Comparison of ENCODE assay signal across 9 cellular contexts in the genomic region with DNA sequence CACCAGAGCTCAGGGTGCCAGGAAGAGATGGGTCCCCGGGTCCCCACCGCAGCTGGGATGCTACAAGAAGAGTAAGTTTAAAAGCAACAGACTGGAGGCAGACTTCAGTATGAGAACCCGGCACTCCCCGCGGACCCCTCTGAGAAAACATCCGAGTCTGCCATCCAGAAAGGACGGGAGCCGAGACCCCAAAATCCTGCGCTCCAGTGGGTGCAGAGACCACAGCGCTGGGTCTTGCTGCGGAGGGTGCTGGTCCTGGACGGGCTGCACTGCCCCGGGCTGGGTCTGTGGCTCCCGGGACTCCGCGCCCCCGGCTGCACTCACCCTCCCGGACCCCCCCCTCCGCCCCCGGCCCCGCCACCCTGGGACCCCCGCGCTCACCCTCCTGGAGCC. TPM values are rescaled to one million over a fixed set of nuclear protein-coding genes. Genes with fewer than 3 reads are reported as not detected.
A peak's percentile ranks its signal among the peaks of the same experiment; 100 is the strongest.
DNase-seq lines count a peak whose midpoint lies in the region; ATAC-seq, FAIRE-seq and TF ChIP-seq lines count a peak whose summit lies in the region.
"Had no signal": no experiment of that assay in that cellular context is flagged by ENCODE, and none has a peak within 500 bp of the region (broad histone marks: within the 10 kb centered on the region; RNA-seq: fewer than 3 reads in every experiment).

No MANE protein-coding gene starts in this region.

- H3K27ac ChIP-seq in HUES64 (ENCODE audit: low read depth, low read length), result no peak overlapping the region
- peak overlapping the region; percentile 80 for H3K27ac ChIP-seq in keratinocyte (ENCODE audit: control insufficient read depth, insufficient read depth, low read length)
- peak overlapping the region; percentile 67 to 93 (median 91) for H3K27ac ChIP-seq in stomach

- no peak for TF ChIP-seq POLR2A in stomach (IDR thresholded peaks at IDR 0.05)

- WGBS in HUES64, result 5% methylated on average over 21 of the region's 23 CpGs
- WGBS in stomach, 5 donors, result 0 to 1% (median 0%) methylated on average over 16 to 20 of the region's 23 CpGs

- H3K79me2 ChIP-seq in keratinocyte (ENCODE audit: control insufficient read depth, insufficient read depth, low read length), result peaks cover 18% of the 10 kb centered on the region

- peak overlapping the region; percentile 60; the same call in 1 of the 2 replicates for H3K9ac ChIP-seq in HUES64 (ENCODE audit: low read depth, low read length)
- peak overlapping the region; percentile 88 for H3K9ac ChIP-seq in adipocyte (ENCODE audit: low read length)
- H3K9ac ChIP-seq in keratinocyte (ENCODE audit: control insufficient read depth, extremely low read depth, insufficient read depth, low read length), result peak overlapping the region; percentile 93

- ATAC-seq in GM18517 (IDR thresholded peaks at IDR 0.05; ENCODE audit: unreplicated experiment), result no peak

- no peak for TF ChIP-seq CTCF in keratinocyte (optimal IDR thresholded peaks at IDR 0.05 in 1 of 3, IDR thresholded peaks at IDR 0.05 in 1 of 3, conservative IDR thresholded peaks at IDR 0.05 in 1 of 3; ENCODE audit: extremely low read depth in 1 of 3, insufficient read depth in 2 of 3, low read length in 3 of 3)
- no peak for TF ChIP-seq CTCF in stomach (IDR thresholded peaks at IDR 0.05)
- no peak for TF ChIP-seq CTCF in GM20000 (IDR thresholded peaks at IDR 0.05; ENCODE audit: extremely low read depth, missing control alignments)

- intact Hi-C loops in stomach (cut with DNase I; ENCODE audit: low total_unique reads), result no loop called here

- no peaks in the 10 kb centered on the region for H3K9me1 ChIP-seq in keratinocyte (ENCODE audit: control insufficient read depth, extremely low read depth, insufficient read depth, low read length)

- H3K9me3 ChIP-seq in HUES64 (ENCODE audit: insufficient read depth, low read depth, low read length) (no peaks in the 10 kb centered on the region), adipocyte (ENCODE audit: control insufficient read depth, low read length) (no peaks in the 10 kb centered on the region), keratinocyte (ENCODE audit: control insufficient read depth, low read depth, low read length) (no peaks in the 10 kb centered on the region), stomach (no peaks in the 10 kb centered on the region)

- TF ChIP-seq EP300 in stomach (IDR thresholded peaks at IDR 0.05), result no peak

- no peaks in the 10 kb centered on the region for H4K20me1 ChIP-seq in keratinocyte (ENCODE audit: control insufficient read depth, extremely low read depth, insufficient read depth, low read length)

- H3K4me3 ChIP-seq in HUES64 (ENCODE audit: low read length) (peak overlapping the region; percentile 76), adipocyte (ENCODE audit: low read length) (peak overlapping the region; percentile 87), keratinocyte (ENCODE audit: control insufficient read depth in 2 of 3, extremely low read depth in 1 of 3, insufficient read depth in 2 of 3, low read depth in 1 of 3, low read length in 3 of 3) (peak overlapping the region; percentile 78 to 96 (median 91)), stomach (peak overlapping the region; percentile 68 to 86 (median 73))

- no peaks in the 10 kb centered on the region; the same call in 1 of the 2 replicates for H3K27me3 ChIP-seq in HUES64 (ENCODE audit: insufficient read depth, low read length)
- no peaks in the 10 kb centered on the region for H3K27me3 ChIP-seq in adipocyte (replicated peaks; ENCODE audit: control insufficient read depth, insufficient read depth, low read length)
- H3K27me3 ChIP-seq in keratinocyte (ENCODE audit: control insufficient read depth, extremely low read depth, insufficient read depth, low read length), result no peaks in the 10 kb centered on the region
- H3K27me3 ChIP-seq in stomach, result no peaks in the 10 kb centered on the region

- DNase-seq in adipocyte (ENCODE audit: low read depth), result no peak
- DNase-seq in keratinocyte (ENCODE audit: low read depth, low spot score), result no peak
- DNase-seq in stomach, result no peak
- no peak for DNase-seq in SW480 (ENCODE audit: low spot score)
- DNase-seq in NCI-H2029 (lab: John Stamatoyannopoulos, UW), result no peak
- no peak for DNase-seq in GM20000 (ENCODE audit: low spot score)

- FAIRE-seq in keratinocyte (lab: Jason Lieb, UNC), result no peak

- peak overlapping the region; percentile 74 for H3K4me2 ChIP-seq in keratinocyte (ENCODE audit: control insufficient read depth, extremely low read depth, insufficient read depth, low read depth, low read length)

- dilution Hi-C loops in keratinocyte (cut with MboI; ENCODE audit: extremely low pct_ligation_motif_present, low sequenced_read_pairs), result no loop called here

- H3K4me1 ChIP-seq in HUES64 (ENCODE audit: insufficient read depth, low read length) (no peaks in the 10 kb centered on the region), adipocyte (ENCODE audit: control insufficient read depth, insufficient read depth, low read length) (peaks cover 20% of the 10 kb centered on the region), keratinocyte (ENCODE audit: control insufficient read depth, extremely low read depth, insufficient read depth, low read length) (peaks cover 13% of the 10 kb centered on the region), stomach (peaks cover 12 to 43% (median 36%) of the 10 kb centered on the region in 4 donors)

- no peak overlapping the region for H2AFZ ChIP-seq in keratinocyte (ENCODE audit: control insufficient read depth, low read length)

- H3K36me3 ChIP-seq in HUES64 (ENCODE audit: insufficient read depth, low read length) (no peaks in the 10 kb centered on the region), adipocyte (ENCODE audit: control insufficient read depth, insufficient read depth, low read length, severe bottlenecking) (no peaks in the 10 kb centered on the region), keratinocyte (ENCODE audit: control insufficient read depth in 2 of 2, extremely low read depth in 1 of 2, insufficient read depth in 2 of 2, low read length in 2 of 2) (peaks cover 3 to 6% of the 10 kb centered on the region in 2 experiments), stomach (peaks cover 0 to 22% (median 16%) of the 10 kb centered on the region in 4 donors)

RNA-seq across cellular contexts. Expression of a gene that starts 0.3 kb away (rescaled TPM):
- polyA plus RNA-seq in HUES64 (2013, experiment 1 of 2), result 9.7 TPM
- 12.2 TPM for polyA plus RNA-seq in HUES64 (2013, experiment 2 of 2)
- polyA plus RNA-seq in keratinocyte (14.8 to 29.0 TPM (median 24.3 TPM) in 3 replicates), stomach (1 to 10 TPM; 4.4 to 7.3 (median 6.9) TPM)
- 9.1 TPM for polyA plus RNA-seq in keratinocyte (2011; ENCODE audit: low read depth)
- polyA plus RNA-seq in keratinocyte (2011; cell fraction: cytosol; rRNA removed), result 3.2 and 9.0 TPM in 2 replicates
- 33.2 and 49.6 TPM in 2 replicates for polyA plus RNA-seq in keratinocyte (2011; cell fraction: nucleus; rRNA removed)
- 9.0 and 56.9 TPM in 2 replicates for polyA plus RNA-seq in keratinocyte (2012; ENCODE audit: low replicate concordance)
- 62.1 to 141 TPM (median 70.0 TPM) in 3 replicates for polyA minus RNA-seq in keratinocyte
- polyA minus RNA-seq in keratinocyte (2011; cell fraction: cytosol; rRNA and poly(A)+ RNA removed), result 92.3 TPM
- 251 and 345 TPM in 2 replicates for polyA minus RNA-seq in keratinocyte (2011; cell fraction: nucleus; rRNA and poly(A)+ RNA removed)
- total RNA-seq in stomach, result 10 to 100 TPM; 27.4 to 95.5 (median 41.2) TPM

RNA-seq across cellular contexts. Expression of a gene that starts 19.8 kb away (rescaled TPM):
- polyA plus RNA-seq in HUES64 (2013, experiment 1 of 2), result 1.2 TPM
- 1.7 TPM for polyA plus RNA-seq in HUES64 (2013, experiment 2 of 2)
- polyA plus RNA-seq in keratinocyte (0.48 to 0.84 TPM (median 0.55 TPM) in 3 replicates), stomach (1 to 10 TPM in 1 of 3 donors, under 1 TPM in 2; 0.25 to 3.1 (median 0.50) TPM)
- polyA plus RNA-seq in keratinocyte (2011; ENCODE audit: low read depth), result not detected
- 0.43 and 0.79 TPM in 2 replicates for polyA plus RNA-seq in keratinocyte (2011; cell fraction: cytosol; rRNA removed)
- polyA plus RNA-seq in keratinocyte (2011; cell fraction: nucleus; rRNA removed), result 1.3 and 3.7 TPM in 2 replicates
- polyA plus RNA-seq in keratinocyte (2012; ENCODE audit: low replicate concordance), result 0.55 and 0.81 TPM in 2 replicates
- 0.22 to 0.39 TPM (median 0.30 TPM) in 3 replicates for polyA minus RNA-seq in keratinocyte
- not detected for polyA minus RNA-seq in keratinocyte (2011; cell fraction: cytosol; rRNA and poly(A)+ RNA removed)
- 0.47 and 0.84 TPM in 2 replicates for polyA minus RNA-seq in keratinocyte (2011; cell fraction: nucleus; rRNA and poly(A)+ RNA removed)
- 1 to 10 TPM in 1 of 5 donors, under 1 TPM in 1, not detected in 3; 0.55 to 1.2 TPM for total RNA-seq in stomach
- total RNA-seq: SK-MEL-5 had no signal

RNA-seq across cellular contexts. Expression of a gene that starts 26.2 kb away (rescaled TPM):
- not detected for polyA plus RNA-seq in HUES64 (2013, experiment 1 of 2)
- polyA plus RNA-seq in HUES64 (2013, experiment 2 of 2), result 0.19 TPM
- polyA plus RNA-seq in keratinocyte, result 0.10 to 0.32 TPM (median 0.14 TPM) in 3 replicates
- not detected for polyA plus RNA-seq in keratinocyte (2011; ENCODE audit: low read depth)
- 0.05 and 0.30 TPM in 2 replicates for polyA plus RNA-seq in keratinocyte (2011; cell fraction: cytosol; rRNA removed)
- 0.52 and 0.97 TPM in 2 replicates for polyA plus RNA-seq in keratinocyte (2011; cell fraction: nucleus; rRNA removed)
- polyA plus RNA-seq in keratinocyte (2012; ENCODE audit: low replicate concordance), result 0.28 TPM in 1 of 2 replicates, not detected in the other
- 0.13 to 1.3 TPM in 2 of 3 replicates, not detected in the other for polyA minus RNA-seq in keratinocyte
- not detected for polyA minus RNA-seq in keratinocyte (2011; cell fraction: cytosol; rRNA and poly(A)+ RNA removed)
- polyA minus RNA-seq in keratinocyte (2011; cell fraction: nucleus; rRNA and poly(A)+ RNA removed), result 0.53 and 0.54 TPM in 2 replicates
- 1 to 10 TPM in 1 of 5 donors, under 1 TPM in 1, not detected in 3; 0.87 to 3.5 TPM for total RNA-seq in stomach
- 1 to 10 TPM in 1 of 3 donors, not detected in 2; 2.1 TPM for polyA plus RNA-seq in stomach
- total RNA-seq: SK-MEL-5 had no signal

RNA-seq across cellular contexts. Expression of a gene that starts 36.6 kb away (rescaled TPM):
- polyA plus RNA-seq in HUES64 (2013, experiment 1 of 2), result 0.15 TPM
- polyA plus RNA-seq in HUES64 (2013, experiment 2 of 2), result not detected
- polyA plus RNA-seq in keratinocyte (28.5 to 38.9 TPM (median 37.0 TPM) in 3 replicates), stomach (10 to 100 TPM in 2 of 3 donors, 1 to 10 TPM in 1; 7.7 to 32.5 (median 23.6) TPM)
- 10.8 TPM for polyA plus RNA-seq in keratinocyte (2011; ENCODE audit: low read depth)
- polyA plus RNA-seq in keratinocyte (2011; cell fraction: cytosol; rRNA removed), result 29.9 and 50.4 TPM in 2 replicates
- 63.1 and 87.1 TPM in 2 replicates for polyA plus RNA-seq in keratinocyte (2011; cell fraction: nucleus; rRNA removed)
- 32.1 and 36.7 TPM in 2 replicates for polyA plus RNA-seq in keratinocyte (2012; ENCODE audit: low replicate concordance)
- 18.9 to 27.3 TPM (median 23.5 TPM) in 3 replicates for polyA minus RNA-seq in keratinocyte
- 51.6 TPM for polyA minus RNA-seq in keratinocyte (2011; cell fraction: cytosol; rRNA and poly(A)+ RNA removed)
- 26.2 and 30.3 TPM in 2 replicates for polyA minus RNA-seq in keratinocyte (2011; cell fraction: nucleus; rRNA and poly(A)+ RNA removed)
- 10 to 100 TPM; 10.3 to 98.5 (median 22.2) TPM for total RNA-seq in stomach
- total RNA-seq: SK-MEL-5 had no signal

RNA-seq across cellular contexts. Expression of a gene that starts 53.2 kb away (rescaled TPM):
- polyA plus RNA-seq in HUES64 (2013, experiment 1 of 2), result 11.4 TPM
- 12.9 TPM for polyA plus RNA-seq in HUES64 (2013, experiment 2 of 2)
- polyA plus RNA-seq in keratinocyte, result 5.1 to 8.4 TPM (median 6.2 TPM) in 3 replicates
- polyA plus RNA-seq in keratinocyte (2011; ENCODE audit: low read depth), result 2.4 TPM
- 4.2 and 6.8 TPM in 2 replicates for polyA plus RNA-seq in keratinocyte (2011; cell fraction: cytosol; rRNA removed)
- 10.4 and 12.1 TPM in 2 replicates for polyA plus RNA-seq in keratinocyte (2011; cell fraction: nucleus; rRNA removed)
- polyA plus RNA-seq in keratinocyte (2012; ENCODE audit: low replicate concordance), result 6.4 and 8.3 TPM in 2 replicates
- polyA minus RNA-seq in keratinocyte, result 5.2 to 9.4 TPM (median 6.0 TPM) in 3 replicates
- polyA minus RNA-seq in keratinocyte (2011; cell fraction: cytosol; rRNA and poly(A)+ RNA removed), result 7.1 TPM
- 8.5 and 9.2 TPM in 2 replicates for polyA minus RNA-seq in keratinocyte (2011; cell fraction: nucleus; rRNA and poly(A)+ RNA removed)
- 10 to 100 TPM in 2 of 5 donors, 1 to 10 TPM in 3; 1.8 to 20.4 (median 8.3) TPM for total RNA-seq in stomach
- polyA plus RNA-seq in stomach, result 1 to 10 TPM; 5.4 to 7.5 (median 7.4) TPM
